In the genomic region with DNA sequence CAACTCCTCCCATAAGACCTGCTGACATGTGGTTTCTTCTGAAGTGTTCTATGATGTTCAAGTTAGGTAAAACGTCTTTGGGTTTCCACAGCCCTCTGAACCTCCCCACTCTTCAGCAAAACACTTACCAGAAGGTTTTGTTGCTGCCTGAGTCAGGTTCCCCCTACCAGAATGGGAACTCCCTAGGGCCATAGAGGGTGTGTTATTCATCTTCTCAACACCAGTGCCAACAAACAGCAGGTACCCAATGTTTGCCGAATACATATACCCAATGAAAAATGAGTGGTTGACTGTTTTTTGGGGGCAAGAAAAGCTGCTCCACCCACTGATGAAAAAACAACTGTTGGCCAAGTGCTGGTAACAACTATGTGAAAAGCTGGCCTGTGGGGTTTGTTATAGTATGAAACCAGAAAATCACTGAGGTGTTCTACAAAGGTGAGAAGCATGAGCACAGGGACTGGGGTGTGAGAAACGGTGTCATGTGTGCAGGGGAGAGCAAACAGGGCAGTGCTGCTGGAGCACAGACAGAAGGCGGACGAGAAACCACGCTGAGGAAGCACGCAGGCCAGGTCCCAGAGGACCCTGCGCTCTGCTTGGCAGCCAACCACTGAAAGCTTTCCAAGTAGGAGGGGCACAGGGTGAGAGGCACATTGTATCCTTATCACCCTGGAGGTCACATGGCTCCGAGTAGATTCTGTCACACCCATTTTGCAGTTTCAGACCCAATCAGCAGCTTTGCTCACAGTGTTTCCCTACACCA, we compare ENCODE assay signal across 8 cellular contexts. TPM values are rescaled to one million over a fixed set of nuclear protein-coding genes. Genes with fewer than 3 reads are reported as not detected.
A peak's percentile ranks its signal among the peaks of the same experiment; 100 is the strongest.
DNase-seq lines count a peak whose midpoint lies in the region; ATAC-seq and TF ChIP-seq lines count a peak whose summit lies in the region.

No MANE protein-coding gene starts in this region.

- TF ChIP-seq CTCF in OCI-LY3 (IDR thresholded peaks at IDR 0.05; ENCODE audit: low read depth, low read length) = no peak

- no peak overlapping the region for H2AFZ ChIP-seq in OCI-LY3 (ENCODE audit: low read depth, low read length)

- peak overlapping the region; percentile 44 for H3K4me2 ChIP-seq in OCI-LY3 (ENCODE audit: low read length)

- peaks cover 5% of the 10 kb centered on the region for H3K36me3 ChIP-seq in OCI-LY3 (replicated peaks; ENCODE audit: low read depth, low read length)

- 0 out of 2 replicates have a peak, but pooled peaks cover 7% of the 10 kb centered on the region for H4K20me1 ChIP-seq in OCI-LY3 (ENCODE audit: insufficient read depth, low read length)

- no peak overlapping the region for H3K9ac ChIP-seq in OCI-LY3 (ENCODE audit: low read length)

- ATAC-seq in GM18907 (IDR thresholded peaks at IDR 0.05; ENCODE audit: unreplicated experiment) = peak; percentile 94
- peak; percentile 94 for ATAC-seq in HG02943 (IDR thresholded peaks at IDR 0.05; ENCODE audit: low read depth, unreplicated experiment)
- ATAC-seq in sciatic nerve = peak; percentile 98

- H3K9me3 ChIP-seq in OCI-LY3 (ENCODE audit: insufficient read depth, low read length) = no peaks in the 10 kb centered on the region

- peaks cover 18% of the 10 kb centered on the region for H3K79me2 ChIP-seq in OCI-LY3 (ENCODE audit: low read length)

- H3K27ac ChIP-seq in OCI-LY3 (ENCODE audit: low read length) = no peak overlapping the region

- H3K4me3 ChIP-seq in OCI-LY3 (ENCODE audit: low read length) = no peak overlapping the region

- H3K4me1 ChIP-seq in OCI-LY3 (ENCODE audit: low read length) = peaks cover 17% of the 10 kb centered on the region

- no peaks in the 10 kb centered on the region for H3K27me3 ChIP-seq in OCI-LY3 (ENCODE audit: low read depth, low read length)

- peak; percentile 45 for DNase-seq in central memory CD4-positive, alpha-beta T cell
- DNase-seq in sciatic nerve (ENCODE audit: low spot score) = peak; percentile 79
- no peak for DNase-seq in kidney tubule cell (ENCODE audit: low spot score)
- no peak for DNase-seq in GDM1 (lab: John Stamatoyannopoulos, UW)
- DNase-seq in ecto neural progenitor cell (ENCODE audit: low spot score) = no peak

- intact Hi-C loops in sciatic nerve (cut with DNase I) = no loop called here

RNA-seq across cellular contexts. Expression of a gene that starts 28.8 kb away (rescaled TPM):
- 54.6 TPM for total RNA-seq in sciatic nerve

Comparison
In these comparisons a context has a peak if more than half of its experiments do, and no peak if none do; other contexts are left out.
1. DNase-seq: peak in central memory CD4-positive, alpha-beta T cell (single experiment) and sciatic nerve (single experiment); none in kidney tubule cell (single experiment), GDM1 (single experiment) and ecto neural progenitor cell (single experiment).
2. Peak in every context shown above with its lines, with median percentiles within 50 percentile points of each other: ATAC-seq.